In the genomic region with DNA sequence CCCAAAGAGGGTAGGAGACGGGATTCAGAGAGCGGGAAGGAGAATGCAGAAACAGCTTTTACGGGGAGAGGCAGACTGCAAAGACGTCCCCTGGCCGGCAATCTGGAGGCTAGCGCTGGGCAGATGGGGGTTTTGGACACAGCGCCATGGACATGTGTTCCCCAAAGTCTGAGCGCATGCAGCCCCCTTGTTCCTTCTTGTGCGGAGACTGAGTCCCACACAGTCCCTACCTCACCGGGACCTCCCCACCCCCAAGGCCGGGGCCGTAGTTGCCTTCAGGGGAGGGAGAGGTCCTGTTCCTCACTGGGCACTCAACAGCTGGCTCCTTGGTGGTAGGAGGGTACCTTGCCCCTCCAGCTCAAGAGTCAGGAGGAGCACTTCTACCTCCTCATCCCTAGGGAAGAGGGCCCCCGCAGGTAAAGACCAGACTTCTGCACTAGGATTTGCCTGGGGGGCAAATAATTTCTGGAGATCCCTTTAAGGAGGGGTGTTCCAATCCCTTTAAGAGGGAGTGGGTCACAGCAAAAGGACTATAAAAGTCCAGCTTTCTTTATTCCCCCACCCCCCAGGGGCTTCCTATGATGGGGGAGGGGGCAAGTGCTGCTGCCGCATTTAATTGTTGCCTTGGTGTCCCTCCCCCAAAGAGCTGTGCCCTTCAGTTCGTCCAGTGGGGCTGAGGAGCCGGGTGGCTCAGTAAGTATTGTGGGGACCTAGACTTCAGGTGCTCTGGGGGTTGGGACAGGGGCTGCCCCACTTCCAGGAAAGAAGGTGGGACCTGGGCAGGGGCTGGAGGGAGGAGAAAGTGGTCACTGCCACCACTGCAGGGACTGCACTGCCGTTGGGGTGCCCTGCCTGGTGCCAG, we compare ENCODE assay signal across 7 cellular contexts. TPM values are rescaled to one million over a fixed set of nuclear protein-coding genes. Genes with fewer than 3 reads are reported as not detected.
DNase-seq lines count a peak whose midpoint lies in the region; ATAC-seq and TF ChIP-seq lines count a peak whose summit lies in the region.
"Had no signal": no experiment of that assay in that cellular context is flagged by ENCODE, and none has a peak within 500 bp of the region (broad histone marks: within the 10 kb centered on the region; RNA-seq: fewer than 3 reads in every experiment).

No MANE protein-coding gene starts in this region.

- no peak overlapping the region for H2AFZ ChIP-seq in fibroblast of lung (ENCODE audit: low read length)

- H3K27ac ChIP-seq in fibroblast of lung (ENCODE audit: insufficient read depth, low read length) (no peak overlapping the region), thoracic aorta (no peak overlapping the region)

- H3K36me3 ChIP-seq in fibroblast of lung (ENCODE audit: control insufficient read depth, insufficient read depth, low read length) (no peaks in the 10 kb centered on the region), thoracic aorta (no peaks in the 10 kb centered on the region)

- H3K79me2 ChIP-seq in fibroblast of lung (ENCODE audit: control insufficient read depth, insufficient read depth, low read length): no peaks in the 10 kb centered on the region

- H3K9me3 Mint-ChIP-seq in activated T-cell treated with anti-CD3 and anti-CD28 coated beads, Interleukin-2, amount 50 U/mL, for 72 hours: no peaks in the 10 kb centered on the region

- ATAC-seq in activated T-cell treated with anti-CD3 and anti-CD28 coated beads, Interleukin-2, amount 50 U/mL, for 72 hours (replicated peaks in 1 of 2): no peak
- ATAC-seq in thoracic aorta (ENCODE audit: insufficient number of reproducible peaks, low FRiP score, low read depth) (no peak), GM21367 (IDR thresholded peaks at IDR 0.05; ENCODE audit: unreplicated experiment) (no peak)

- peaks cover 0 to 2% of the 10 kb centered on the region in 2 donors for H3K36me3 Mint-ChIP-seq in activated T-cell treated with anti-CD3 and anti-CD28 coated beads, Interleukin-2, amount 50 U/mL, for 72 hours (ENCODE audit: insufficient read depth in 2 of 2)

- peaks cover 75% of the 10 kb centered on the region for H3K27me3 ChIP-seq in fibroblast of lung (ENCODE audit: control insufficient read depth, insufficient read depth, low read length)
- peaks cover 11% of the 10 kb centered on the region for H3K27me3 ChIP-seq in thoracic aorta (replicated peaks; ENCODE audit: insufficient read depth)

- DNase-seq in activated T-cell treated with anti-CD3 and anti-CD28 coated beads, Interleukin-2, amount 50 U/mL, for 72 hours: no peak
- DNase-seq in activated T-cell treated with anti-CD3 and anti-CD28 coated beads, Interleukin-2, amount 50 U/mL, for 1 hour: no peak
- DNase-seq in fibroblast of lung (ENCODE audit: low read depth in 2 of 2): no peak
- DNase-seq in thoracic aorta (ENCODE audit: low spot score): no peak
- no peak for DNase-seq in activated CD4-positive, alpha-beta T cell treated with anti-CD3 and anti-CD28 coated beads, Interleukin-2, amount 50 U/mL, for 1 hour
- DNase-seq: NCI-H510A had no signal

- no peak overlapping the region for H3K27ac Mint-ChIP-seq in activated T-cell treated with anti-CD3 and anti-CD28 coated beads, Interleukin-2, amount 50 U/mL, for 72 hours

- H3K9me3 ChIP-seq in fibroblast of lung (ENCODE audit: control insufficient read depth, insufficient read depth, low read depth, low read length) (no peaks in the 10 kb centered on the region), thoracic aorta (no peaks in the 10 kb centered on the region)

- peak overlapping the region in 2 of 4 experiments; percentile 42 to 50 for H3K4me3 ChIP-seq in fibroblast of lung (replicated peaks in 1 of 4; ENCODE audit: control extremely low read depth in 1 of 4, insufficient read depth in 1 of 4, low read depth in 3 of 4, low read length in 4 of 4)
- peak overlapping the region; percentile 68 for H3K4me3 ChIP-seq in thoracic aorta

- peaks cover 52% of the 10 kb centered on the region for H3K27me3 Mint-ChIP-seq in activated T-cell treated with anti-CD3 and anti-CD28 coated beads, Interleukin-2, amount 50 U/mL, for 72 hours (ENCODE audit: low read depth)

- H3K9ac ChIP-seq in fibroblast of lung (ENCODE audit: insufficient read depth, low read length): no peak overlapping the region

- peaks cover 6% of the 10 kb centered on the region for H3K4me1 ChIP-seq in fibroblast of lung (ENCODE audit: control insufficient read depth, extremely low read depth, insufficient read depth, low read length)
- peaks cover 19 to 30% of the 10 kb centered on the region in 2 donors for H3K4me1 ChIP-seq in thoracic aorta (ENCODE audit: control insufficient read depth in 1 of 2, low read depth in 2 of 2)

- no peaks in the 10 kb centered on the region for H4K20me1 ChIP-seq in fibroblast of lung (ENCODE audit: control insufficient read depth, extremely low read depth, insufficient read depth, low read length)

- peaks cover 37% of the 10 kb centered on the region for H3K4me1 Mint-ChIP-seq in activated T-cell treated with anti-CD3 and anti-CD28 coated beads, Interleukin-2, amount 50 U/mL, for 72 hours (ENCODE audit: low read depth)

- H3K4me3 Mint-ChIP-seq in activated T-cell treated with anti-CD3 and anti-CD28 coated beads, Interleukin-2, amount 50 U/mL, for 72 hours: peak overlapping the region; percentile 76 to 78

- TF ChIP-seq CTCF in fibroblast of lung (conservative IDR thresholded peaks at IDR 0.05 in 1 of 2, IDR thresholded peaks at IDR 0.05 in 1 of 2; ENCODE audit: low read depth in 1 of 2, low read length in 2 of 2): no peak
- no peak for TF ChIP-seq CTCF in thoracic aorta (IDR thresholded peaks at IDR 0.05)

- peak overlapping the region; percentile 35 for H3K4me2 ChIP-seq in fibroblast of lung (ENCODE audit: extremely low read depth, insufficient read depth, low read length)

RNA-seq across cellular contexts. Expression of a gene that starts 3.6 kb away (rescaled TPM):
- 10 to 100 TPM; 20.8 to 21.9 TPM for total RNA-seq in activated T-cell treated with anti-CD3 and anti-CD28 coated beads, Interleukin-2, amount 50 U/mL, for 72 hours
- 4.4 and 5.6 TPM in 2 replicates for total RNA-seq in fibroblast of lung
- 3.3 and 4.7 TPM in 2 replicates for polyA plus RNA-seq in fibroblast of lung
- polyA plus RNA-seq in fibroblast of lung (2012): 7.9 and 10.5 TPM in 2 replicates
- polyA minus RNA-seq in fibroblast of lung (ENCODE audit: low replicate concordance): 9.8 and 14.9 TPM in 2 replicates
- 10 to 100 TPM; 10.7 to 14.0 TPM for total RNA-seq in thoracic aorta

RNA-seq across cellular contexts. Expression of a gene that starts 31.5 kb away (rescaled TPM):
- 10 to 100 TPM; 61.2 to 75.5 TPM for total RNA-seq in activated T-cell treated with anti-CD3 and anti-CD28 coated beads, Interleukin-2, amount 50 U/mL, for 72 hours
- total RNA-seq in fibroblast of lung (40.1 and 61.8 TPM in 2 replicates), thoracic aorta (10 to 100 TPM; 43.6 to 61.8 TPM)
- polyA plus RNA-seq in fibroblast of lung: 37.9 and 43.0 TPM in 2 replicates
- 36.5 and 43.9 TPM in 2 replicates for polyA plus RNA-seq in fibroblast of lung (2012)
- 56.9 and 62.3 TPM in 2 replicates for polyA minus RNA-seq in fibroblast of lung (ENCODE audit: low replicate concordance)

RNA-seq across cellular contexts. Expression of a gene that starts 33.7 kb away (rescaled TPM):
- total RNA-seq in activated T-cell treated with anti-CD3 and anti-CD28 coated beads, Interleukin-2, amount 50 U/mL, for 72 hours: 1 to 10 TPM; 9.5 to 9.7 TPM
- total RNA-seq in fibroblast of lung: 6.7 and 7.4 TPM in 2 replicates
- 18.1 and 18.8 TPM in 2 replicates for polyA plus RNA-seq in fibroblast of lung
- 29.5 and 30.1 TPM in 2 replicates for polyA plus RNA-seq in fibroblast of lung (2012)
- 24.2 and 28.1 TPM in 2 replicates for polyA minus RNA-seq in fibroblast of lung (ENCODE audit: low replicate concordance)
- total RNA-seq in thoracic aorta: 10 to 100 TPM; 16.4 to 21.0 TPM

RNA-seq across cellular contexts. Expression of a gene that starts 54.6 kb away (rescaled TPM):
- total RNA-seq in activated T-cell treated with anti-CD3 and anti-CD28 coated beads, Interleukin-2, amount 50 U/mL, for 72 hours: 10 to 100 TPM; 47.3 to 61.5 TPM
- total RNA-seq in fibroblast of lung: 15.7 and 30.9 TPM in 2 replicates
- polyA plus RNA-seq in fibroblast of lung: 22.5 and 45.3 TPM in 2 replicates
- 14.9 and 34.9 TPM in 2 replicates for polyA plus RNA-seq in fibroblast of lung (2012)
- 3.5 and 25.1 TPM in 2 replicates for polyA minus RNA-seq in fibroblast of lung (ENCODE audit: low replicate concordance)
- total RNA-seq in thoracic aorta: 1 to 10 TPM; 4.5 to 5.8 TPM
